In genomic region chr4:76339364-76339763, GRCh38 we compare ENCODE assay signal across 17 cellular contexts. TPM values are rescaled to one million over a fixed set of nuclear protein-coding genes. Genes with fewer than 3 reads are reported as not detected.
DNase-seq lines count a peak whose midpoint lies in the region; FAIRE-seq and TF ChIP-seq lines count a peak whose summit lies in the region.
"Had no signal": no experiment of that assay in that cellular context is flagged by ENCODE, and none has a peak within 500 bp of the region (broad histone marks: within the 10 kb centered on the region; RNA-seq: fewer than 3 reads in every experiment).

No MANE protein-coding gene starts in this region.

- H3F3A ChIP-seq in GM23248 (ENCODE audit: insufficient read depth), result no peaks in the 10 kb centered on the region

- 30 to 35% methylated on average over 2 of the region's 2 CpGs for WGBS in GM23248 (ENCODE audit: low coverage in 1 of 2, low lambda C conversion rate in 2 of 2, missing lambda C conversion rate in 2 of 2), 2 experiments

- CTCF ChIA-PET in HEK293T (lab: Yijun Ruan, JAX), result no interaction called here

- H3K36me3 ChIP-seq in GM23248 (ENCODE audit: low read depth), result no peaks in the 10 kb centered on the region
- H3K36me3 ChIP-seq: BLaER1 had no signal

- no peak overlapping the region for H2AFZ ChIP-seq in GM23248

- H3K9me2 ChIP-seq in GM23248 (ENCODE audit: insufficient read depth), result no peaks in the 10 kb centered on the region
- H3K9me2 ChIP-seq: SK-N-SH had no signal

- TF ChIP-seq CTCF in fibroblast of villous mesenchyme (IDR thresholded peaks at IDR 0.05; ENCODE audit: insufficient read depth, low read depth, low read length), result no peak

- peaks cover 10% of the 10 kb centered on the region; the same call in 1 of the 2 replicates for H3K4me1 ChIP-seq in GM23248 (ENCODE audit: insufficient read depth)
- H3K4me1 ChIP-seq: BLaER1 had no signal

- no peaks in the 10 kb centered on the region for H3K79me2 ChIP-seq in GM23248 (ENCODE audit: insufficient read depth)

- no peak overlapping the region for H3K4me3 ChIP-seq in GM23248
- H3K4me3 ChIP-seq in fibroblast of villous mesenchyme (ENCODE audit: low read depth, low read length), result no peak overlapping the region
- H3K4me3 ChIP-seq: BLaER1 had no signal

- FAIRE-seq in urothelium cell line (lab: Jason Lieb, UNC), result peak; percentile 63
- FAIRE-seq: GM12892 had no signal

- H3K9me3 ChIP-seq in GM23248 (ENCODE audit: low read depth), result no peaks in the 10 kb centered on the region
- H3K9me3 ChIP-seq: BLaER1, SK-N-SH had no signal

- POLR2A ChIA-PET in HEK293T (lab: Yijun Ruan, JAX), result interaction anchor here (1.4 kb wide), 1 partner anchor 33 kb away, joined by 4 read pairs; the partner anchor contains the start of gene STBD1

- no peak overlapping the region for H3K9ac ChIP-seq in GM23248
- H3K9ac ChIP-seq: BLaER1, SK-N-SH had no signal

- in situ Hi-C loops in GM23248 (cut with MboI), result no loop called here

- no peak overlapping the region for H3K4me2 ChIP-seq in GM23248 (ENCODE audit: unreplicated experiment)
- H3K4me2 ChIP-seq: BLaER1, SK-N-SH had no signal

- no peak overlapping the region for H3K27ac ChIP-seq in GM23248
- H3K27ac ChIP-seq: BLaER1 had no signal

- peak; percentile 4 for DNase-seq in GM23248
- peak; percentile 32 for DNase-seq in NCI-H774 (lab: John Stamatoyannopoulos, UW)
- peak; percentile 5 for DNase-seq in fibroblast of villous mesenchyme (ENCODE audit: low read depth)
- DNase-seq in urothelium cell line (ENCODE audit: low spot score), result no peak
- no peak for DNase-seq in ureter (ENCODE audit: low spot score)
- DNase-seq in NCI-H1092 (lab: John Stamatoyannopoulos, UW), result no peak
- DNase-seq in HEK293T (ENCODE audit: extremely low spot score), result no peak
- DNase-seq: CD8-positive, alpha-beta T cell; GF-D8; KBM-7; NCI-H1436 treated with DMSO at 0.1 percent for 48 hours; NCI-H510A; Right ventricle myocardium superior; SK-N-SH; T-cell had no signal

- H4K20me1 ChIP-seq in GM23248 (ENCODE audit: insufficient read depth), result no peaks in the 10 kb centered on the region
- H4K20me1 ChIP-seq: BLaER1 had no signal

- H3K27me3 ChIP-seq in GM23248 (replicated peaks; ENCODE audit: insufficient read depth), result no peaks in the 10 kb centered on the region
- H3K27me3 ChIP-seq: BLaER1 had no signal

TF ChIP-seq in HEK293T, 16 proteins besides CTCF, POLR2A, EP300 and RAD21:
- TF ChIP-seq FOXK2 (IDR thresholded peaks at IDR 0.05), result no peak

RNA-seq across cellular contexts. Expression of gene STBD1, which starts 32.8 kb away (rescaled TPM):
- total RNA-seq in GM23248 (2014; rRNA removed; shearing (Covaris generic)), result 6.7 and 10.6 TPM in 2 replicates
- 9.2 and 10.3 TPM in 2 replicates for polyA plus RNA-seq in GM23248 (2016; fragmentation: Nextera tagmentation; extraction: Ambion mirVana)
- total RNA-seq in fibroblast of villous mesenchyme (5.8 and 6.9 TPM in 2 replicates), ureter (6.9 TPM)
- total RNA-seq: CD8-positive, alpha-beta T cell had no signal

Comparison
In these comparisons a context has a peak if more than half of its experiments do, and no peak if none do; other contexts are left out.
1. DNase-seq: peak in GM23248 (single experiment), NCI-H774 (single experiment) and fibroblast of villous mesenchyme (single experiment); none in urothelium cell line (single experiment), ureter (single experiment), NCI-H1092 (single experiment) and HEK293T (single experiment).